Comparison of ENCODE assay signal across 13 cellular contexts in the genomic region with DNA sequence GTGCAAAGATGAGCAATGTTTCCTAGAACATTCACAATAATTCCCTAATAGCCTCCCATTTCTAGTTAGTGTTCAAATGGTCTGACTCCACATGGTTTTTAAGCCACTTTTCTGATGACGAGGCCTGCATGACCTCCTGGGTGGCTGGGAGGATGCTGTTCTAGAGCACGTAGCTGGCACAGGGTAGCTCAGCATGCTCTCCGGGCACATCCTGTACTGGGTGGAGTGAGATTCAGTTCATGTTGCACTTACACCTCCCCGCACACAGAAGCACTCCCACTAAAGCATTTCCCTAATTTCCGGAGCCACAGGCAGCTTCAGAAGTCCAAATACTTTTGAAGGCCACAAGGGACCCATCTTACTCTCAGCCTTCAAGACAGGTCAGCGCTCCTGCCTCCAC.
"Had no signal": no experiment of that assay in that cellular context is flagged by ENCODE, and none has a peak within 500 bp of the region (broad histone marks: within the 10 kb centered on the region; RNA-seq: fewer than 3 reads in every experiment).

No MANE protein-coding gene starts in this region.

- H3K4me3 ChIP-seq: coronary artery, SJSA1, stomach, tibial artery had no signal

- H3K9me3 ChIP-seq: SJSA1, stomach, tibial artery had no signal

- H3K27ac ChIP-seq: coronary artery, SJSA1, stomach had no signal

- H3K36me3 ChIP-seq: SJSA1, stomach, tibial artery had no signal

- H3K27me3 ChIP-seq: SJSA1, stomach, tibial artery had no signal

- ATAC-seq: activated CD8-positive, alpha-beta T cell treated with anti-CD3 and anti-CD28 coated beads for 36 hours; sciatic nerve had no signal

- DNase-seq: activated CD8-positive, alpha-beta memory T cell treated with anti-CD3 and anti-CD28 coated beads, Interleukin-2, amount 50 U/mL, for 48 hours; activated CD8-positive, alpha-beta T cell treated with anti-CD3 and anti-CD28 coated beads for 36 hours; activated naive CD8-positive, alpha-beta T cell treated with anti-CD3 and anti-CD28 coated beads, Interleukin-2, amount 10 ng/mL, durations not matched to agents 7 days and 5 days; aorta; effector CD8-positive, alpha-beta T cell; glutamatergic neuron; stimulated activated CD4-positive, alpha-beta T cell treated with anti-CD3 and anti-CD28 coated beads, Interleukin-4, amount 100 ng/mL, for 24 hours; stomach; T-helper 9 cell; tibial artery had no signal
